8 cellular contexts compared by ENCODE assay signal in genomic region chr12:68240975-68241374, GRCh38.
DNase-seq lines count a peak whose midpoint lies in the region; ATAC-seq and TF ChIP-seq lines count a peak whose summit lies in the region.

No MANE protein-coding gene starts in this region.

- TF ChIP-seq POLR2A in erythroblast (IDR thresholded peaks at IDR 0.05; ENCODE audit: low read length), result no peak

- peak; percentile 94 for ATAC-seq in HG03280 (IDR thresholded peaks at IDR 0.05; ENCODE audit: unreplicated experiment)

- DNase-seq in activated CD8-positive, alpha-beta memory T cell treated with anti-CD3 and anti-CD28 coated beads for 24 hours, result peak; percentile 67
- DNase-seq in activated CD8-positive, alpha-beta memory T cell treated with anti-CD3 and anti-CD28 coated beads, Interleukin-2, amount 50 U/mL, for 48 hours, result no peak
- DNase-seq in activated CD4-positive, alpha-beta T cell treated with anti-CD3 and anti-CD28 coated beads for 24 hours (ENCODE audit: low read depth in 2 of 2), result peak; percentile 22 to 42
- DNase-seq in erythroblast (lab: John Stamatoyannopoulos, UW) (peak; percentile 63 to 65), AML-193 (lab: John Stamatoyannopoulos, UW) (no peak), NCI-H2081 (lab: John Stamatoyannopoulos, UW) (no peak)
- DNase-seq in stimulated activated CD4-positive, alpha-beta T cell treated with anti-CD3 and anti-CD28 coated beads, Interleukin-2, amount 100 ng/mL, for 24 hours, result peak; percentile 48 to 58

Comparison
In these comparisons a context has a peak if more than half of its experiments do, and no peak if none do; other contexts are left out.
1. DNase-seq: peak in activated CD8-positive, alpha-beta memory T cell treated with anti-CD3 and anti-CD28 coated beads for 24 hours (single experiment), activated CD4-positive, alpha-beta T cell treated with anti-CD3 and anti-CD28 coated beads for 24 hours (2 of 2), erythroblast (2 of 2) and stimulated activated CD4-positive, alpha-beta T cell treated with anti-CD3 and anti-CD28 coated beads, Interleukin-2, amount 100 ng/mL, for 24 hours (2 of 2); none in activated CD8-positive, alpha-beta memory T cell treated with anti-CD3 and anti-CD28 coated beads, Interleukin-2, amount 50 U/mL, for 48 hours (single experiment), AML-193 (0 of 2) and NCI-H2081 (0 of 2).